In the genomic region with DNA sequence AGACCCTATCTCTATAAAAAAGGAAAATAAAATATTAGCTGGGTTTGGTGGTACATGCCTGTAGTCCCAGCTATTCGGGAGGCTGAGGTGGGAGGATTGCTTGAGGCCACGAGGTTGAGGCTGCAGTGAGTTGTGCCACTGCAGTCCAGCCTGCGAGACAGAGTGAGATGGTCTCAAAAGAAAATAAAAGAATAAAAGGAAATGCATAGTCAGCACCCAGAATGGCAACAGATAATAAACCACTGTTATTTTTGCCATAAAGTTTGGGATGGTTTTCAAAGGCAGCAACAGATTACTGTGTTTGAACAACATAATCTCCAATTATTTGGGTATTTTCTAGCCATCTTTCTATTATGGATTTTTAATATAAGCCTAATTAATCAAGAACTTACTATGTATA, we compare ENCODE assay signal across 1 cellular context.
TF ChIP-seq lines count a peak whose summit lies in the region.

No MANE protein-coding gene starts in this region.

TF ChIP-seq in K562, 482 proteins besides CTCF, POLR2A, EP300 and RAD21 (continued from another document):
- TF ChIP-seq FUS (optimal IDR thresholded peaks at IDR 0.05; ENCODE audit: low read depth, low read length) (no peak), NFYB (IDR thresholded peaks at IDR 0.05; ENCODE audit: extremely low read depth, insufficient read length) (no peak), HEY1 (CRISPR knock-in tag; IDR thresholded peaks at IDR 0.05; ENCODE audit: borderline replicate concordance) (no peak), MAFK (IDR thresholded peaks at IDR 0.05; ENCODE audit: low read length) (0 out of 2 replicates have a peak, but pooled peaks have one; percentile 25), ZNF778 (CRISPR knock-in tag; IDR thresholded peaks at IDR 0.05) (no peak)
- TF ChIP-seq, protein P1, sequence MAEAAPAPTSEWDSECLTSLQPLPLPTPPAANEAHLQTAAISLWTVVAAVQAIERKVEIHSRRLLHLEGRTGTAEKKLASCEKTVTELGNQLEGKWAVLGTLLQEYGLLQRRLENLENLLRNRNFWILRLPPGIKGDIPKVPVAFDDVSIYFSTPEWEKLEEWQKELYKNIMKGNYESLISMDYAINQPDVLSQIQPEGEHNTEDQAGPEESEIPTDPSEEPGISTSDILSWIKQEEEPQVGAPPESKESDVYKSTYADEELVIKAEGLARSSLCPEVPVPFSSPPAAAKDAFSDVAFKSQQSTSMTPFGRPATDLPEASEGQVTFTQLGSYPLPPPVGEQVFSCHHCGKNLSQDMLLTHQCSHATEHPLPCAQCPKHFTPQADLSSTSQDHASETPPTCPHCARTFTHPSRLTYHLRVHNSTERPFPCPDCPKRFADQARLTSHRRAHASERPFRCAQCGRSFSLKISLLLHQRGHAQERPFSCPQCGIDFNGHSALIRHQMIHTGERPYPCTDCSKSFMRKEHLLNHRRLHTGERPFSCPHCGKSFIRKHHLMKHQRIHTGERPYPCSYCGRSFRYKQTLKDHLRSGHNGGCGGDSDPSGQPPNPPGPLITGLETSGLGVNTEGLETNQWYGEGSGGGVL (CRISPR knock-in tag; IDR thresholded peaks at IDR 0.05): no peak
- TF ChIP-seq, protein P2, sequence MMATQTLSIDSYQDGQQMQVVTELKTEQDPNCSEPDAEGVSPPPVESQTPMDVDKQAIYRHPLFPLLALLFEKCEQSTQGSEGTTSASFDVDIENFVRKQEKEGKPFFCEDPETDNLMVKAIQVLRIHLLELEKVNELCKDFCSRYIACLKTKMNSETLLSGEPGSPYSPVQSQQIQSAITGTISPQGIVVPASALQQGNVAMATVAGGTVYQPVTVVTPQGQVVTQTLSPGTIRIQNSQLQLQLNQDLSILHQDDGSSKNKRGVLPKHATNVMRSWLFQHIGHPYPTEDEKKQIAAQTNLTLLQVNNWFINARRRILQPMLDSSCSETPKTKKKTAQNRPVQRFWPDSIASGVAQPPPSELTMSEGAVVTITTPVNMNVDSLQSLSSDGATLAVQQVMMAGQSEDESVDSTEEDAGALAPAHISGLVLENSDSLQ (IDR thresholded peaks at IDR 0.05): no peak
